Comparison of ENCODE assay signal across 8 cellular contexts in genomic region chr12:110688446-110689001, GRCh38. TPM values are rescaled to one million over a fixed set of nuclear protein-coding genes. Genes with fewer than 3 reads are reported as not detected.
DNase-seq lines count a peak whose midpoint lies in the region; ATAC-seq and TF ChIP-seq lines count a peak whose summit lies in the region.

No MANE protein-coding gene starts in this region.

- peaks cover 47% of the 10 kb centered on the region for H3K4me1 Mint-ChIP-seq in activated CD4-positive, alpha-beta T cell treated with anti-CD3 and anti-CD28 coated beads, Interleukin-2, amount 10 ng/mL, durations not matched to agents 24 days and 14 days
- peaks cover 10% of the 10 kb centered on the region for H3K4me1 Mint-ChIP-seq in activated T-helper 17 cell treated with anti-CD3 and anti-CD28 coated beads, Interleukin-2, amount 50 U/mL, for 72 hours
- H3K4me1 Mint-ChIP-seq in stimulated activated naive CD8-positive, alpha-beta T cell treated with anti-CD3 and anti-CD28 coated beads, Interleukin-15, amount 100 ng/mL, for 72 hours = peaks cover 80% of the 10 kb centered on the region

- H3K36me3 Mint-ChIP-seq in activated CD4-positive, alpha-beta T cell treated with anti-CD3 and anti-CD28 coated beads, Interleukin-2, amount 10 ng/mL, durations not matched to agents 24 days and 14 days (ENCODE audit: low read depth) = peaks cover 32% of the 10 kb centered on the region
- H3K36me3 Mint-ChIP-seq in activated T-helper 17 cell treated with anti-CD3 and anti-CD28 coated beads, Interleukin-2, amount 50 U/mL, for 72 hours (ENCODE audit: low read depth) = no peaks in the 10 kb centered on the region

- no peaks in the 10 kb centered on the region for H3K36me3 ChIP-seq in WERI-Rb-1

- H3K9me3 ChIP-seq in iPS-18c (ENCODE audit: control insufficient read depth, insufficient read depth, low read length) (no peaks in the 10 kb centered on the region), WERI-Rb-1 (ENCODE audit: severe bottlenecking) (peaks cover 3% of the 10 kb centered on the region)

- no peak overlapping the region for H3K27ac ChIP-seq in WERI-Rb-1

- no peak for DNase-seq in activated CD4-positive, alpha-beta T cell treated with anti-CD3 and anti-CD28 coated beads, Interleukin-2, amount 10 ng/mL, durations not matched to agents 24 days and 14 days
- DNase-seq in activated CD4-positive, alpha-beta T cell treated with anti-CD3 and anti-CD28 coated beads for 1 hour = no peak
- DNase-seq in stimulated activated naive CD8-positive, alpha-beta T cell treated with anti-CD3 and anti-CD28 coated beads, Interleukin-15, amount 100 ng/mL, for 72 hours = no peak
- DNase-seq in WERI-Rb-1 = no peak
- DNase-seq in HT-29 (ENCODE audit: low spot score) = no peak

- intact Hi-C loops in activated CD4-positive, alpha-beta T cell treated with anti-CD3 and anti-CD28 coated beads, Interleukin-2, amount 10 ng/mL, durations not matched to agents 24 days and 14 days (cut with micrococcal nuclease) = loop anchor here (2.0 kb wide), 2 partner anchors 18 to 70 kb away; no protein-coding TSS in a partner anchor

- peak; percentile 5 for ATAC-seq in activated T-helper 17 cell treated with anti-CD3 and anti-CD28 coated beads, Interleukin-2, amount 50 U/mL, for 72 hours (replicated peaks)
- ATAC-seq in stimulated activated naive CD8-positive, alpha-beta T cell treated with anti-CD3 and anti-CD28 coated beads, Interleukin-15, amount 100 ng/mL, for 72 hours = peak; percentile 5
- ATAC-seq in GM18873 (IDR thresholded peaks at IDR 0.05; ENCODE audit: low FRiP score, unreplicated experiment) = no peak

- peaks cover 5% of the 10 kb centered on the region for H3K27me3 Mint-ChIP-seq in activated CD4-positive, alpha-beta T cell treated with anti-CD3 and anti-CD28 coated beads, Interleukin-2, amount 10 ng/mL, durations not matched to agents 24 days and 14 days
- peaks cover 3% of the 10 kb centered on the region for H3K27me3 Mint-ChIP-seq in activated T-helper 17 cell treated with anti-CD3 and anti-CD28 coated beads, Interleukin-2, amount 50 U/mL, for 72 hours
- H3K27me3 Mint-ChIP-seq in stimulated activated naive CD8-positive, alpha-beta T cell treated with anti-CD3 and anti-CD28 coated beads, Interleukin-15, amount 100 ng/mL, for 72 hours = no peaks in the 10 kb centered on the region

- no peak for TF ChIP-seq CTCF in WERI-Rb-1 (IDR thresholded peaks at IDR 0.05; ENCODE audit: low read depth, low read length)

- peak overlapping the region; percentile 83 for H3K4me3 Mint-ChIP-seq in activated CD4-positive, alpha-beta T cell treated with anti-CD3 and anti-CD28 coated beads, Interleukin-2, amount 10 ng/mL, durations not matched to agents 24 days and 14 days
- H3K4me3 Mint-ChIP-seq in activated T-helper 17 cell treated with anti-CD3 and anti-CD28 coated beads, Interleukin-2, amount 50 U/mL, for 72 hours = peak overlapping the region; percentile 63
- H3K4me3 Mint-ChIP-seq in stimulated activated naive CD8-positive, alpha-beta T cell treated with anti-CD3 and anti-CD28 coated beads, Interleukin-15, amount 100 ng/mL, for 72 hours = peak overlapping the region; percentile 86 to 94

- peak overlapping the region; percentile 58 for H3K27ac Mint-ChIP-seq in activated CD4-positive, alpha-beta T cell treated with anti-CD3 and anti-CD28 coated beads, Interleukin-2, amount 10 ng/mL, durations not matched to agents 24 days and 14 days
- no peak overlapping the region for H3K27ac Mint-ChIP-seq in activated T-helper 17 cell treated with anti-CD3 and anti-CD28 coated beads, Interleukin-2, amount 50 U/mL, for 72 hours
- H3K27ac Mint-ChIP-seq in stimulated activated naive CD8-positive, alpha-beta T cell treated with anti-CD3 and anti-CD28 coated beads, Interleukin-15, amount 100 ng/mL, for 72 hours = peak overlapping the region in 1 of 2 donors; percentile 71

- H3K4me3 ChIP-seq in iPS-18c (ENCODE audit: insufficient read depth, low read depth, low read length) = peak overlapping the region; percentile 69
- H3K4me3 ChIP-seq in WERI-Rb-1 (ENCODE audit: low read depth, low read length) = no peak overlapping the region

- no peaks in the 10 kb centered on the region for H3K9me3 Mint-ChIP-seq in activated CD4-positive, alpha-beta T cell treated with anti-CD3 and anti-CD28 coated beads, Interleukin-2, amount 10 ng/mL, durations not matched to agents 24 days and 14 days
- no peaks in the 10 kb centered on the region for H3K9me3 Mint-ChIP-seq in activated T-helper 17 cell treated with anti-CD3 and anti-CD28 coated beads, Interleukin-2, amount 50 U/mL, for 72 hours
- peaks cover 0 to 7% of the 10 kb centered on the region in 2 donors for H3K9me3 Mint-ChIP-seq in stimulated activated naive CD8-positive, alpha-beta T cell treated with anti-CD3 and anti-CD28 coated beads, Interleukin-15, amount 100 ng/mL, for 72 hours

- H3K27me3 ChIP-seq in WERI-Rb-1 (ENCODE audit: insufficient read depth, low read depth, severe bottlenecking) = no peaks in the 10 kb centered on the region

RNA-seq across cellular contexts. Expression of gene HVCN1, which starts 0.4 kb away (rescaled TPM):
- 17.9 and 18.0 TPM in 2 replicates for total RNA-seq in activated CD4-positive, alpha-beta T cell treated with anti-CD3 and anti-CD28 coated beads, Interleukin-2, amount 10 ng/mL, durations not matched to agents 24 days and 14 days
- 1 to 10 TPM in 1 of 2 donors, under 1 TPM in 1; 0.71 to 1.7 TPM for total RNA-seq in activated T-helper 17 cell treated with anti-CD3 and anti-CD28 coated beads, Interleukin-2, amount 50 U/mL, for 72 hours
- total RNA-seq in HT-29 (2014; rRNA removed; shearing (Covaris generic)) = not detected in 2 replicates

RNA-seq across cellular contexts. Expression of gene PPP1CC, which starts 54.2 kb away (rescaled TPM):
- total RNA-seq in activated CD4-positive, alpha-beta T cell treated with anti-CD3 and anti-CD28 coated beads, Interleukin-2, amount 10 ng/mL, durations not matched to agents 24 days and 14 days = 459 and 489 TPM in 2 replicates
- 100 to 1,000 TPM; 185 to 259 TPM for total RNA-seq in activated T-helper 17 cell treated with anti-CD3 and anti-CD28 coated beads, Interleukin-2, amount 50 U/mL, for 72 hours
- 105 and 120 TPM in 2 replicates for total RNA-seq in HT-29 (2014; rRNA removed; shearing (Covaris generic))
